In genomic region chr9:137947012-137947411, GRCh38 we compare ENCODE assay signal across 29 cellular contexts.
"Had no signal": no experiment of that assay in that cellular context is flagged by ENCODE, and none has a peak within 500 bp of the region (broad histone marks: within the 10 kb centered on the region; RNA-seq: fewer than 3 reads in every experiment).

No MANE protein-coding gene starts in this region.

- H2AFZ ChIP-seq: hepatocyte had no signal

- H3K4me2 ChIP-seq: hepatocyte had no signal

- H3K4me3 Mint-ChIP-seq: dendritic cell treated with granulocyte-macrophage colony-stimulating factor and Interleukin-4, amounts not matched to agents 40 ng/mL and 50 ng/mL, for 4 days; effector memory CD8-positive, alpha-beta T cell; endodermal cell had no signal

- FAIRE-seq: endometrium, endothelial cell of umbilical vein, frontal cortex had no signal

- H3K4me1 Mint-ChIP-seq: endodermal cell had no signal

- H3K36me3 ChIP-seq: colonic mucosa, esophagus muscularis mucosa, esophagus squamous epithelium, gastrocnemius medialis, gastroesophageal sphincter, heart left ventricle, heart right ventricle had no signal

- H3K9me3 ChIP-seq: colonic mucosa, gastrocnemius medialis had no signal

- H3K27me3 Mint-ChIP-seq: dendritic cell treated with granulocyte-macrophage colony-stimulating factor and Interleukin-4, amounts not matched to agents 40 ng/mL and 50 ng/mL, for 4 days; effector memory CD8-positive, alpha-beta T cell had no signal

- H3K27me3 ChIP-seq: colonic mucosa, dorsolateral prefrontal cortex, foreskin keratinocyte, hepatocyte had no signal

- H3K79me2 ChIP-seq: hepatocyte had no signal

- H3K4me3 ChIP-seq: colonic mucosa, coronary artery, dorsolateral prefrontal cortex, esophagus muscularis mucosa, esophagus squamous epithelium, gastrocnemius medialis, gastroesophageal sphincter, heart left ventricle, heart right ventricle, hepatocyte had no signal

- H3K27ac ChIP-seq: colonic mucosa, coronary artery, dorsolateral prefrontal cortex, epithelial cell of prostate, esophagus muscularis mucosa, esophagus squamous epithelium, foreskin keratinocyte, gastrocnemius medialis, gastroesophageal sphincter, heart left ventricle, heart right ventricle, hepatocyte had no signal

- H3K4me1 ChIP-seq: colonic mucosa, esophagus muscularis mucosa, esophagus squamous epithelium, foreskin keratinocyte, gastrocnemius medialis, gastroesophageal sphincter, heart left ventricle, heart right ventricle had no signal

- ATAC-seq: effector memory CD8-positive, alpha-beta T cell; esophagus mucosa; foreskin keratinocyte; gastrocnemius medialis; gastroesophageal sphincter; heart left ventricle; heart right ventricle had no signal

- DNase-seq: colonic mucosa; cortex of kidney; dermis blood vessel endothelial cell; dorsolateral prefrontal cortex; effector CD4-positive, alpha-beta T cell; effector CD8-positive, alpha-beta T cell; effector memory CD4-positive, alpha-beta T cell; effector memory CD8-positive, alpha-beta T cell; endodermal cell; erythroblast; esophagus squamous epithelium; foreskin fibroblast; foreskin keratinocyte; foreskin melanocyte; gastrocnemius medialis; glutamatergic neuron; head of caudate nucleus; heart left ventricle; heart right ventricle had no signal

- H3K27ac Mint-ChIP-seq: dendritic cell treated with granulocyte-macrophage colony-stimulating factor and Interleukin-4, amounts not matched to agents 40 ng/mL and 50 ng/mL, for 4 days; effector memory CD8-positive, alpha-beta T cell; endodermal cell had no signal
